ENCODE assay signal across 20 cellular contexts in genomic region chr6:85747654-85748053, GRCh38.
A peak's percentile ranks its signal among the peaks of the same experiment; 100 is the strongest.
DNase-seq lines count a peak whose midpoint lies in the region; ATAC-seq, FAIRE-seq and TF ChIP-seq lines count a peak whose summit lies in the region.
"Had no signal": no experiment of that assay in that cellular context is flagged by ENCODE, and none has a peak within 500 bp of the region (broad histone marks: within the 10 kb centered on the region; RNA-seq: fewer than 3 reads in every experiment).

No MANE protein-coding gene starts in this region.

- no peak for FAIRE-seq in astrocyte (lab: Jason Lieb, UNC)

- no peak for TF ChIP-seq CTCF in HFFc6 (IDR thresholded peaks at IDR 0.05)
- no peak for TF ChIP-seq CTCF in astrocyte (IDR thresholded peaks at IDR 0.05; ENCODE audit: insufficient read depth, low read depth, low read length)
- no peak for TF ChIP-seq CTCF in fibroblast of villous mesenchyme (IDR thresholded peaks at IDR 0.05; ENCODE audit: insufficient read depth, low read depth, low read length)
- TF ChIP-seq CTCF in thoracic aorta (IDR thresholded peaks at IDR 0.05): no peak

- H4K20me1 ChIP-seq in astrocyte (ENCODE audit: insufficient read depth, low read length): no peaks in the 10 kb centered on the region

- H3K4me1 ChIP-seq in astrocyte (ENCODE audit: insufficient read depth, low read length) (no peaks in the 10 kb centered on the region), thoracic aorta (ENCODE audit: control insufficient read depth in 1 of 2, low read depth in 2 of 2) (peaks cover 7% of the 10 kb centered on the region in 2 donors), neuronal stem cell (ENCODE audit: control insufficient read depth in 2 of 2, insufficient read depth in 1 of 2, low read depth in 1 of 2, low read length in 2 of 2) (no peaks in the 10 kb centered on the region)
- H3K4me1 ChIP-seq: lower lobe of right lung had no signal

- no peak overlapping the region for H4K8ac ChIP-seq in neuronal stem cell (ENCODE audit: low read depth, low read length)

- H2BK120ac ChIP-seq in neuronal stem cell (ENCODE audit: low read depth, low read length): no peak overlapping the region

- H3K27me3 Mint-ChIP-seq in HFFc6 (ENCODE audit: insufficient read depth) (peaks cover under 1% of the 10 kb centered on the region), astrocyte (ENCODE audit: low read depth, unreplicated experiment) (no peaks in the 10 kb centered on the region)
- H3K27me3 Mint-ChIP-seq: dendritic cell treated with granulocyte-macrophage colony-stimulating factor and Interleukin-4, amounts not matched to agents 40 ng/mL and 50 ng/mL, for 4 days had no signal

- H4K91ac ChIP-seq in neuronal stem cell (ENCODE audit: low read depth, low read length, poor library complexity): no peak overlapping the region

- H3K27me3 ChIP-seq in astrocyte (ENCODE audit: insufficient read depth, low read length): no peaks in the 10 kb centered on the region
- no peaks in the 10 kb centered on the region for H3K27me3 ChIP-seq in thoracic aorta (replicated peaks; ENCODE audit: insufficient read depth)
- H3K27me3 ChIP-seq in neuronal stem cell (ENCODE audit: control insufficient read depth in 3 of 3, insufficient read depth in 3 of 3, low read depth in 1 of 3, low read length in 3 of 3): no peaks in the 10 kb centered on the region

- H3K36me3 ChIP-seq in astrocyte (ENCODE audit: insufficient read depth, low read length) (no peaks in the 10 kb centered on the region), thoracic aorta (no peaks in the 10 kb centered on the region), neuronal stem cell (replicated peaks in 1 of 2; ENCODE audit: control insufficient read depth in 2 of 2, insufficient read depth in 2 of 2, low read length in 2 of 2) (no peaks in the 10 kb centered on the region)
- H3K36me3 ChIP-seq: lower lobe of right lung had no signal

- no peak overlapping the region for H3K23ac ChIP-seq in neuronal stem cell (ENCODE audit: low read depth, low read length, poor library complexity)

- no peaks in the 10 kb centered on the region for H3K79me2 ChIP-seq in astrocyte (ENCODE audit: insufficient read depth, low read length)

- no peaks in the 10 kb centered on the region for H3K36me3 Mint-ChIP-seq in HFFc6 (ENCODE audit: low read depth)
- H3K36me3 Mint-ChIP-seq in astrocyte (ENCODE audit: low read depth, unreplicated experiment): no peaks in the 10 kb centered on the region
- H3K36me3 Mint-ChIP-seq: activated naive CD8-positive, alpha-beta T cell treated with anti-CD3 and anti-CD28 coated beads for 36 hours; CD4-positive, alpha-beta memory T cell had no signal

- H3K14ac ChIP-seq in neuronal stem cell (ENCODE audit: low read length): no peak overlapping the region

- no CpG with 5 or more reads among the region's 1 CpG for WGBS in neuronal stem cell (ENCODE audit: extremely low coverage in 2 of 2, insufficient read length in 2 of 2, insufficient replicate concordance in 1 of 2), 2 donors

- no peak overlapping the region for H3K9ac ChIP-seq in astrocyte (ENCODE audit: low read length)
- no peak overlapping the region for H3K9ac ChIP-seq in neuronal stem cell (ENCODE audit: low read depth, low read length, poor library complexity)

- H3K9me3 ChIP-seq in astrocyte (ENCODE audit: insufficient read depth, low read depth, low read length) (no peaks in the 10 kb centered on the region), thoracic aorta (no peaks in the 10 kb centered on the region), neuronal stem cell (replicated peaks in 1 of 2; ENCODE audit: control insufficient read depth in 2 of 2, insufficient read depth in 1 of 2, low read depth in 1 of 2, low read length in 2 of 2) (no peaks in the 10 kb centered on the region)
- H3K9me3 ChIP-seq: lower lobe of right lung had no signal

- no peak overlapping the region for H2BK12ac ChIP-seq in neuronal stem cell (ENCODE audit: low read length)

- H3K4me3 ChIP-seq in astrocyte (ENCODE audit: insufficient read depth, low read depth, low read length) (no peak overlapping the region), fibroblast of villous mesenchyme (ENCODE audit: low read depth, low read length) (no peak overlapping the region), thoracic aorta (peak overlapping the region; percentile 52), neuronal stem cell (ENCODE audit: low read length in 2 of 2) (no peak overlapping the region)
- H3K4me3 ChIP-seq: GM23338, lower lobe of right lung had no signal

- ATAC-seq in thoracic aorta (ENCODE audit: insufficient number of reproducible peaks, low FRiP score, low read depth) (no peak), HG03520 (IDR thresholded peaks at IDR 0.05; ENCODE audit: unreplicated experiment) (no peak)
- ATAC-seq: GM23338, Panc1 had no signal

- H3K79me1 ChIP-seq in neuronal stem cell (ENCODE audit: low read depth, low read length): no peaks in the 10 kb centered on the region

- H3K4me3 Mint-ChIP-seq in HFFc6 (peak overlapping the region; percentile 75), astrocyte (ENCODE audit: unreplicated experiment) (no peak overlapping the region)
- H3K4me3 Mint-ChIP-seq: activated naive CD8-positive, alpha-beta T cell treated with anti-CD3 and anti-CD28 coated beads for 36 hours; CD4-positive, alpha-beta memory T cell; dendritic cell treated with granulocyte-macrophage colony-stimulating factor and Interleukin-4, amounts not matched to agents 40 ng/mL and 50 ng/mL, for 4 days; GM23338; nephron progenitor cell had no signal

- H3K4me2 ChIP-seq in astrocyte (ENCODE audit: low read length) (peak overlapping the region; percentile 29), neuronal stem cell (ENCODE audit: insufficient read depth, low read length, poor library complexity, severe bottlenecking) (no peak overlapping the region)
- H3K4me2 ChIP-seq: GM23338 had no signal

- peak overlapping the region; percentile 49 for H3K27ac Mint-ChIP-seq in HFFc6
- no peak overlapping the region for H3K27ac Mint-ChIP-seq in astrocyte (ENCODE audit: unreplicated experiment)
- H3K27ac Mint-ChIP-seq: activated naive CD8-positive, alpha-beta T cell treated with anti-CD3 and anti-CD28 coated beads for 36 hours; CD4-positive, alpha-beta memory T cell; dendritic cell treated with granulocyte-macrophage colony-stimulating factor and Interleukin-4, amounts not matched to agents 40 ng/mL and 50 ng/mL, for 4 days; GM23338; nephron progenitor cell had no signal

- peaks cover 16% of the 10 kb centered on the region for H3K4me1 Mint-ChIP-seq in HFFc6 (ENCODE audit: low read depth)
- no peaks in the 10 kb centered on the region for H3K4me1 Mint-ChIP-seq in astrocyte (ENCODE audit: low read depth, unreplicated experiment)
- H3K4me1 Mint-ChIP-seq: activated naive CD8-positive, alpha-beta T cell treated with anti-CD3 and anti-CD28 coated beads for 36 hours; CD4-positive, alpha-beta memory T cell; GM23338; nephron progenitor cell had no signal

- H3K18ac ChIP-seq in neuronal stem cell (ENCODE audit: low read length): no peak overlapping the region

- H3K27ac ChIP-seq in astrocyte (ENCODE audit: low read depth, low read length) (no peak overlapping the region), thoracic aorta (peak overlapping the region; percentile 42 to 64), neuronal stem cell (replicated peaks; ENCODE audit: low read length) (no peak overlapping the region)
- H3K27ac ChIP-seq: lower lobe of right lung had no signal

- H2AK5ac ChIP-seq in neuronal stem cell (ENCODE audit: low read depth, low read length): no peak overlapping the region

- no peak overlapping the region for H3K4ac ChIP-seq in neuronal stem cell (ENCODE audit: low read length)

- no peak overlapping the region for H2BK15ac ChIP-seq in neuronal stem cell (ENCODE audit: low read length)

- DNase-seq in HFFc6 (peak; percentile 61), astrocyte (ENCODE audit: low read depth) (peak; percentile 62), fibroblast of villous mesenchyme (ENCODE audit: low read depth) (peak; percentile 11), thoracic aorta (ENCODE audit: low spot score) (no peak), neuronal stem cell (ENCODE audit: low spot score) (no peak), KG1 (lab: John Stamatoyannopoulos, UW) (no peak), GDM1 (lab: John Stamatoyannopoulos, UW) (no peak)
- DNase-seq: activated naive CD8-positive, alpha-beta T cell treated with anti-CD3 and anti-CD28 coated beads for 36 hours; activated T-cell treated with anti-CD3 and anti-CD28 coated beads, Interleukin-2, amount 50 U/mL, for 48 hours; CD4-positive, alpha-beta memory T cell; DND-41; lower lobe of right lung; MV-4-11; NCI-H2029 treated with DMSO at 0.1 percent for 48 hours; NCI-H526; nephron progenitor cell had no signal

- H2BK5ac ChIP-seq in neuronal stem cell (ENCODE audit: low read length): no peak overlapping the region

- H2AFZ ChIP-seq in astrocyte (ENCODE audit: low read depth, low read length) (no peak overlapping the region), neuronal stem cell (ENCODE audit: low read length) (no peak overlapping the region)
- H2AFZ ChIP-seq: GM23338 had no signal

- H3K9me3 Mint-ChIP-seq in HFFc6: no peaks in the 10 kb centered on the region
- H3K9me3 Mint-ChIP-seq in astrocyte (ENCODE audit: unreplicated experiment): peaks cover 5% of the 10 kb centered on the region
- H3K9me3 Mint-ChIP-seq: activated naive CD8-positive, alpha-beta T cell treated with anti-CD3 and anti-CD28 coated beads for 36 hours; dendritic cell treated with granulocyte-macrophage colony-stimulating factor and Interleukin-4, amounts not matched to agents 40 ng/mL and 50 ng/mL, for 4 days had no signal

Comparison
In these comparisons a context has a peak if more than half of its experiments do, and no peak if none do; other contexts are left out.
1. DNase-seq: peak in HFFc6 (single experiment), astrocyte (single experiment) and fibroblast of villous mesenchyme (single experiment); none in thoracic aorta (single experiment), neuronal stem cell (single experiment), KG1 (single experiment) and GDM1 (single experiment).
2. H3K27ac ChIP-seq: peak in thoracic aorta (2 of 2); none in astrocyte (single experiment) and neuronal stem cell (single experiment).